ENCODE assay signal across 22 cellular contexts in genomic region chr13:92775631-92776030, GRCh38.
"Had no signal": no experiment of that assay in that cellular context is flagged by ENCODE, and none has a peak within 500 bp of the region (broad histone marks: within the 10 kb centered on the region; RNA-seq: fewer than 3 reads in every experiment).

No MANE protein-coding gene starts in this region.

- H3K36me3 Mint-ChIP-seq: mesothelial cell of epicardium; naive B cell; naive thymus-derived CD8-positive, alpha-beta T cell had no signal

- ATAC-seq: effector memory CD8-positive, alpha-beta T cell; gastrocnemius medialis; heart right ventricle; left cardiac atrium; left lung; left ventricle myocardium superior; lower lobe of right lung; mucosa of descending colon; naive thymus-derived CD8-positive, alpha-beta T cell had no signal

- H3K36me3 ChIP-seq: colonic mucosa, esophagus muscularis mucosa, gastrocnemius medialis, heart right ventricle, left lung, lower lobe of right lung had no signal

- H3K27me3 ChIP-seq: colonic mucosa, esophagus muscularis mucosa, gastrocnemius medialis, heart right ventricle, left lung had no signal

- H3K4me3 ChIP-seq: colonic mucosa, esophagus muscularis mucosa, gastrocnemius medialis, heart right ventricle, left lung, lower lobe of right lung, mucosa of descending colon had no signal

- H3K27ac Mint-ChIP-seq: dendritic cell treated with granulocyte-macrophage colony-stimulating factor and Interleukin-4, amounts not matched to agents 40 ng/mL and 50 ng/mL, for 4 days; effector memory CD8-positive, alpha-beta T cell; mesothelial cell of epicardium; naive B cell; naive thymus-derived CD8-positive, alpha-beta T cell had no signal

- H3K27ac ChIP-seq: colonic mucosa, esophagus muscularis mucosa, gastrocnemius medialis, heart right ventricle, left lung, lower lobe of right lung had no signal

- H3K4me3 Mint-ChIP-seq: dendritic cell treated with granulocyte-macrophage colony-stimulating factor and Interleukin-4, amounts not matched to agents 40 ng/mL and 50 ng/mL, for 4 days; effector memory CD8-positive, alpha-beta T cell; mesothelial cell of epicardium; naive B cell; naive thymus-derived CD8-positive, alpha-beta T cell had no signal

- H3K9me3 ChIP-seq: colonic mucosa, esophagus muscularis mucosa, gastrocnemius medialis, left lung, lower lobe of right lung, mucosa of descending colon had no signal

- H3K27me3 Mint-ChIP-seq: dendritic cell treated with granulocyte-macrophage colony-stimulating factor and Interleukin-4, amounts not matched to agents 40 ng/mL and 50 ng/mL, for 4 days; effector memory CD8-positive, alpha-beta T cell; naive B cell had no signal

- DNase-seq: colonic mucosa; cortex of kidney; effector CD8-positive, alpha-beta T cell; effector memory CD8-positive, alpha-beta T cell; foreskin fibroblast; foreskin melanocyte; gastrocnemius medialis; glutamatergic neuron; head of caudate nucleus; heart right ventricle; hippocampal formation; left cardiac atrium; left lung; left ventricle myocardium superior; lower lobe of right lung; mesenchymal stem cell; mucosa of descending colon; naive B cell; naive thymus-derived CD8-positive, alpha-beta T cell had no signal

- H3K4me1 Mint-ChIP-seq: mesothelial cell of epicardium; naive B cell; naive thymus-derived CD8-positive, alpha-beta T cell had no signal

- H3K4me1 ChIP-seq: colonic mucosa, esophagus muscularis mucosa, gastrocnemius medialis, heart right ventricle, left lung, lower lobe of right lung had no signal
